Comparison of ENCODE assay signal across 8 cellular contexts in genomic region chr6:39361657-39362486, GRCh38. TPM values are rescaled to one million over a fixed set of nuclear protein-coding genes. Genes with fewer than 3 reads are reported as not detected.
DNase-seq lines count a peak whose midpoint lies in the region; ATAC-seq and TF ChIP-seq lines count a peak whose summit lies in the region.

No MANE protein-coding gene starts in this region.

- no peak overlapping the region for H3K27ac Mint-ChIP-seq in mesothelial cell of epicardium

- TF ChIP-seq CTCF in GM12865 (IDR thresholded peaks at IDR 0.05; ENCODE audit: insufficient read depth, low read depth, low read length, missing control alignments) (peak; percentile 86), mesothelial cell of epicardium (IDR thresholded peaks at IDR 0.05; ENCODE audit: unreplicated experiment) (peak; percentile 75)

- H3K4me1 Mint-ChIP-seq in mesothelial cell of epicardium = peaks cover 12% of the 10 kb centered on the region

- no peaks in the 10 kb centered on the region for H3K36me3 Mint-ChIP-seq in mesothelial cell of epicardium

- H3K4me3 ChIP-seq in GM12865 (ENCODE audit: low read depth, low read length) = no peak overlapping the region

- DNase-seq in GM12865 (ENCODE audit: low read depth) = peak; percentile 68
- DNase-seq in NCI-H460 (ENCODE audit: extremely low read depth, low read depth) = peak; percentile 39
- peak; percentile 15 to 20 for DNase-seq in activated CD4-positive, alpha-beta T cell treated with anti-CD3 and anti-CD28 coated beads, Interleukin-2, amount 50 U/mL, for 4 hours
- peak; percentile 62 for DNase-seq in epidermal melanocyte (ENCODE audit: insufficient read length, low spot score)
- DNase-seq in mesothelial cell of epicardium (ENCODE audit: low spot score in 2 of 2, unreplicated experiment in 2 of 2) = peak; percentile 40 to 79
- peak; percentile 72 for DNase-seq in stimulated activated CD8-positive, alpha-beta memory T cell treated with anti-CD3 and anti-CD28 coated beads, Interleukin-4, amount 100 ng/mL, for 48 hours

- ATAC-seq in HG02943 (IDR thresholded peaks at IDR 0.05; ENCODE audit: low read depth, unreplicated experiment) (peak; percentile 61), GM18519 (IDR thresholded peaks at IDR 0.05; ENCODE audit: low FRiP score, unreplicated experiment) (no peak)

- no peaks in the 10 kb centered on the region for H3K9me3 Mint-ChIP-seq in mesothelial cell of epicardium

- peaks cover 5% of the 10 kb centered on the region for H3K27me3 Mint-ChIP-seq in mesothelial cell of epicardium (ENCODE audit: low read depth)

- H3K4me3 Mint-ChIP-seq in mesothelial cell of epicardium = no peak overlapping the region

RNA-seq across cellular contexts. Expression of gene KCNK16, which starts 39.4 kb away (rescaled TPM):
- total RNA-seq in NCI-H460 (2014; rRNA removed; shearing (Covaris generic)) = not detected in 2 replicates
- polyA plus RNA-seq in NCI-H460 (2014; cell fraction: nucleus; rRNA removed) = not detected in 2 replicates
- not detected in 3 replicates for total RNA-seq in mesothelial cell of epicardium

RNA-seq across cellular contexts. Expression of gene KCNK17, which starts 47.7 kb away (rescaled TPM):
- total RNA-seq in NCI-H460 (2014; rRNA removed; shearing (Covaris generic)) = not detected in 2 replicates
- polyA plus RNA-seq in NCI-H460 (2014; cell fraction: nucleus; rRNA removed) = not detected in 2 replicates
- total RNA-seq in mesothelial cell of epicardium = not detected in 3 replicates

Comparison
In these comparisons a context has a peak if more than half of its experiments do, and no peak if none do; other contexts are left out.
1. DNase-seq: peak in every context shown above with its lines; median percentile 72 in stimulated activated CD8-positive, alpha-beta memory T cell treated with anti-CD3 and anti-CD28 coated beads, Interleukin-4, amount 100 ng/mL, for 48 hours; 68 in GM12865; 62 in epidermal melanocyte; 60 in mesothelial cell of epicardium; 39 in NCI-H460; 18 in activated CD4-positive, alpha-beta T cell treated with anti-CD3 and anti-CD28 coated beads, Interleukin-2, amount 50 U/mL, for 4 hours.